ENCODE assay signal across 6 cellular contexts in genomic region chr17:69685150-69685549, GRCh38.
DNase-seq lines count a peak whose midpoint lies in the region; ATAC-seq and TF ChIP-seq lines count a peak whose summit lies in the region.
"Not testable (repeated sequence)": the region's sequence is repeated elsewhere in the genome, so short reads cannot be mapped to it uniquely, and the experiment has no call there.

No MANE protein-coding gene starts in this region.

- not testable (repeated sequence) for H4K20me1 ChIP-seq in PC-3 (ENCODE audit: low read length); hepatocyte (ENCODE audit: insufficient read depth, poor library complexity, severe bottlenecking)

- H3K27ac Mint-ChIP-seq in MCF 10A (ENCODE audit: low read depth, unreplicated experiment), result not testable (repeated sequence)

- not testable (repeated sequence) for H3K27me3 Mint-ChIP-seq in MCF 10A (ENCODE audit: insufficient read depth, unreplicated experiment)

- H3K79me2 ChIP-seq in PC-3 (ENCODE audit: low read length); hepatocyte: not testable (repeated sequence)

- H3K4me3 ChIP-seq in PC-3 (ENCODE audit: low read length); hepatocyte: not testable (repeated sequence)

- POLR2A ChIA-PET in PC-3 (lab: Charles Lee; ENCODE audit: unreplicated experiment), result interaction anchor here (0.6 kb wide), 2 partner anchors 149 to 301 kb away, joined by 5 read pairs; no protein-coding TSS in a partner anchor
- POLR2A ChIA-PET in MCF 10A (lab: Yijun Ruan, JAX), result not testable (repeated sequence)

- not testable (repeated sequence) for H3K9ac ChIP-seq in PC-3 (ENCODE audit: low read length)

- not testable (repeated sequence) for H3K36me3 ChIP-seq in PC-3 (ENCODE audit: low read depth, low read length); hepatocyte (replicated peaks; ENCODE audit: insufficient read depth, low read depth)

- peak; percentile 42 for DNase-seq in EH (ENCODE audit: low read depth)
- peak; percentile 7 for DNase-seq in HCEC 1CT
- DNase-seq in PC-3, result peak; percentile 26
- peak; percentile 9 for DNase-seq in MCF 10A (ENCODE audit: unreplicated experiment)
- peak; percentile 33 for DNase-seq in fibroblast of gingiva (ENCODE audit: low read depth)
- DNase-seq in hepatocyte (ENCODE audit: low spot score), result not testable (repeated sequence)

- not testable (repeated sequence) for H3K4me1 Mint-ChIP-seq in MCF 10A (ENCODE audit: insufficient read depth, unreplicated experiment)

- not testable (repeated sequence) for H3K4me1 ChIP-seq in PC-3 (ENCODE audit: insufficient read depth, low read length); hepatocyte (ENCODE audit: insufficient read depth)

- H3K4me2 ChIP-seq in PC-3 (ENCODE audit: low read length); hepatocyte: not testable (repeated sequence)

- not testable (repeated sequence) for H3K27ac ChIP-seq in PC-3 (ENCODE audit: low read length)
- peak overlapping the region; percentile 59 for H3K27ac ChIP-seq in hepatocyte

- not testable (repeated sequence) for BruUV-seq in PC-3 (replicated peaks; lab: Mats Ljungman, UMichigan); MCF 10A (replicated peaks; lab: Mats Ljungman, UMichigan)

- CTCF ChIA-PET in PC-3 (lab: Charles Lee), result interaction anchor here (0.6 to 0.7 kb wide), 2 partner anchors 91 to 171 kb away, joined by 4 to 7 read pairs; no protein-coding TSS in a partner anchor
- CTCF ChIA-PET in MCF 10A (lab: Yijun Ruan, JAX), result interaction anchor here (0.6 to 0.7 kb wide), 2 partner anchors 83 to 84 kb away, joined by 3 to 4 read pairs; no protein-coding TSS in a partner anchor

- not testable (repeated sequence) for H3K4me3 Mint-ChIP-seq in MCF 10A (ENCODE audit: unreplicated experiment)

- intact Hi-C loops in PC-3 (cut with micrococcal nuclease); MCF 10A (cut with micrococcal nuclease): not testable (repeated sequence)

- not testable (repeated sequence) for H2AFZ ChIP-seq in PC-3 (ENCODE audit: low read length); hepatocyte

- H3K9me3 ChIP-seq in PC-3 (ENCODE audit: low read length); hepatocyte (ENCODE audit: low read depth): not testable (repeated sequence)

- H3K9me2 ChIP-seq in PC-3 (replicated peaks; ENCODE audit: low read length); hepatocyte (replicated peaks; ENCODE audit: insufficient read depth): not testable (repeated sequence)

- TF ChIP-seq CTCF in PC-3 (conservative IDR thresholded peaks at IDR 0.05; ENCODE audit: low read depth, low read length); MCF 10A (IDR thresholded peaks at IDR 0.05; ENCODE audit: unreplicated experiment); hepatocyte (IDR thresholded peaks at IDR 0.05; ENCODE audit: poor library complexity): not testable (repeated sequence)

- H3K27me3 ChIP-seq in PC-3 (ENCODE audit: low read length); hepatocyte: not testable (repeated sequence)

- H3F3A ChIP-seq in PC-3 (ENCODE audit: low read length, unreplicated experiment), result not testable (repeated sequence)

- not testable (repeated sequence) for H3K36me3 Mint-ChIP-seq in MCF 10A (ENCODE audit: insufficient read depth, unreplicated experiment)

- peak; percentile 38; the same call in 1 of the 2 replicates for ATAC-seq in PC-3

- H3K9me3 Mint-ChIP-seq in MCF 10A (ENCODE audit: unreplicated experiment), result not testable (repeated sequence)
